ENCODE assay signal across 1 cellular context in genomic region chr7:155533120-155533826, GRCh38.
TF ChIP-seq lines count a peak whose summit lies in the region.

No MANE protein-coding gene starts in this region.

TF ChIP-seq in HepG2, 621 proteins besides CTCF, POLR2A, EP300 and RAD21 (continued from another document):
- TF ChIP-seq ZNF30 (CRISPR knock-in tag; IDR thresholded peaks at IDR 0.05) (no peak), NCOA5 (CRISPR knock-in tag; IDR thresholded peaks at IDR 0.05) (no peak), ZBTB42 (CRISPR knock-in tag; IDR thresholded peaks at IDR 0.05) (peak; percentile 37; the same call in 1 of the 2 replicates), ZFP62 (CRISPR knock-in tag; IDR thresholded peaks at IDR 0.05) (no peak), ZNF44 (CRISPR knock-in tag; IDR thresholded peaks at IDR 0.05) (0 out of 2 replicates have a peak, but pooled peaks have one; percentile 64), ZFX (CRISPR knock-in tag; IDR thresholded peaks at IDR 0.05; ENCODE audit: low read depth) (peak; percentile 24; the same call in 1 of the 2 replicates), ZNF33B (CRISPR knock-in tag; IDR thresholded peaks at IDR 0.05) (0 out of 2 replicates have a peak, but pooled peaks have one; percentile 40), REST (IDR thresholded peaks at IDR 0.05; ENCODE audit: borderline replicate concordance in 1 of 2, low read depth in 1 of 2, low read length in 2 of 2) (no peak), JUNB (CRISPR knock-in tag; IDR thresholded peaks at IDR 0.05; ENCODE audit: borderline replicate concordance) (no peak), ZFY (CRISPR knock-in tag; IDR thresholded peaks at IDR 0.05) (0 out of 2 replicates have a peak, but pooled peaks have one; percentile 24), MAX (IDR thresholded peaks at IDR 0.05) (peak; percentile 40; the same call in 1 of the 2 replicates), ZFP91 (CRISPR knock-in tag; IDR thresholded peaks at IDR 0.05; ENCODE audit: borderline replicate concordance) (0 out of 2 replicates have a peak, but pooled peaks have one; percentile 4)
- TF ChIP-seq, protein P1, sequence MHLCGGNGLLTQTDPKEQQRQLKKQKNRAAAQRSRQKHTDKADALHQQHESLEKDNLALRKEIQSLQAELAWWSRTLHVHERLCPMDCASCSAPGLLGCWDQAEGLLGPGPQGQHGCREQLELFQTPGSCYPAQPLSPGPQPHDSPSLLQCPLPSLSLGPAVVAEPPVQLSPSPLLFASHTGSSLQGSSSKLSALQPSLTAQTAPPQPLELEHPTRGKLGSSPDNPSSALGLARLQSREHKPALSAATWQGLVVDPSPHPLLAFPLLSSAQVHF (CRISPR knock-in tag; IDR thresholded peaks at IDR 0.05) = no peak
- TF ChIP-seq, protein P2, sequence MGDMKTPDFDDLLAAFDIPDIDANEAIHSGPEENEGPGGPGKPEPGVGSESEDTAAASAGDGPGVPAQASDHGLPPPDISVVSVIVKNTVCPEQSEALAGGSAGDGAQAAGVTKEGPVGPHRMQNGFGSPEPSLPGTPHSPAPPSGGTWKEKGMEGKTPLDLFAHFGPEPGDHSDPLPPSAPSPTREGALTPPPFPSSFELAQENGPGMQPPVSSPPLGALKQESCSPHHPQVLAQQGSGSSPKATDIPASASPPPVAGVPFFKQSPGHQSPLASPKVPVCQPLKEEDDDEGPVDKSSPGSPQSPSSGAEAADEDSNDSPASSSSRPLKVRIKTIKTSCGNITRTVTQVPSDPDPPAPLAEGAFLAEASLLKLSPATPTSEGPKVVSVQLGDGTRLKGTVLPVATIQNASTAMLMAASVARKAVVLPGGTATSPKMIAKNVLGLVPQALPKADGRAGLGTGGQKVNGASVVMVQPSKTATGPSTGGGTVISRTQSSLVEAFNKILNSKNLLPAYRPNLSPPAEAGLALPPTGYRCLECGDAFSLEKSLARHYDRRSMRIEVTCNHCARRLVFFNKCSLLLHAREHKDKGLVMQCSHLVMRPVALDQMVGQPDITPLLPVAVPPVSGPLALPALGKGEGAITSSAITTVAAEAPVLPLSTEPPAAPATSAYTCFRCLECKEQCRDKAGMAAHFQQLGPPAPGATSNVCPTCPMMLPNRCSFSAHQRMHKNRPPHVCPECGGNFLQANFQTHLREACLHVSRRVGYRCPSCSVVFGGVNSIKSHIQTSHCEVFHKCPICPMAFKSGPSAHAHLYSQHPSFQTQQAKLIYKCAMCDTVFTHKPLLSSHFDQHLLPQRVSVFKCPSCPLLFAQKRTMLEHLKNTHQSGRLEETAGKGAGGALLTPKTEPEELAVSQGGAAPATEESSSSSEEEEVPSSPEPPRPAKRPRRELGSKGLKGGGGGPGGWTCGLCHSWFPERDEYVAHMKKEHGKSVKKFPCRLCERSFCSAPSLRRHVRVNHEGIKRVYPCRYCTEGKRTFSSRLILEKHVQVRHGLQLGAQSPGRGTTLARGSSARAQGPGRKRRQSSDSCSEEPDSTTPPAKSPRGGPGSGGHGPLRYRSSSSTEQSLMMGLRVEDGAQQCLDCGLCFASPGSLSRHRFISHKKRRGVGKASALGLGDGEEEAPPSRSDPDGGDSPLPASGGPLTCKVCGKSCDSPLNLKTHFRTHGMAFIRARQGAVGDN (CRISPR knock-in tag; IDR thresholded peaks at IDR 0.05) = peak; percentile 50; the same call in 1 of the 2 replicates
